39 cellular contexts compared by ENCODE assay signal in the genomic region with DNA sequence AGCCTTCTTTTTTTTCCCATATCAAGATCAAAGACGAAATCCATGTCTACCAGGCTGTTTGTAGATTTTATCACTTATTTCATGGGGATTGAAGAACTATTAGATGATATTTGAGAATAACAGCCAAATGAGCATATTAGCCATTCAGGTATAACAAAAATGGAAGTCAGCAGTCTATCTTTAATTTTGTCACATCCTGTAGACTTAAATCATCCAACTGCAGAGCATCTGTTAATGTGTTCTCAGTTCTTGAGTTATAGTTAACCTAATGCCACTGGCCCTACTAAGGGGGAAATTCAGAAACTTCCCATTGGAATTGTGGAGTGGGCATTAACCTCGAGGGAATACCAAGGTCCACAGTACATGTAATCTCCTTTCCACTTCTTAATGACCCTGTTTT.
"Had no signal": no experiment of that assay in that cellular context is flagged by ENCODE, and none has a peak within 500 bp of the region (broad histone marks: within the 10 kb centered on the region; RNA-seq: fewer than 3 reads in every experiment).

No MANE protein-coding gene starts in this region.

- H3K27me3 ChIP-seq: adrenal gland, ascending aorta, body of pancreas, brain microvascular endothelial cell, breast epithelium, cardiac muscle cell had no signal

- H3K4me3 Mint-ChIP-seq: activated naive CD4-positive, alpha-beta T cell treated with anti-CD3 and anti-CD28 coated beads for 36 hours; activated naive CD4-positive, alpha-beta T cell treated with anti-CD3 and anti-CD28 coated beads, Interleukin-2, amount 10 ng/mL, durations not matched to agents 7 days and 5 days; activated naive CD4-positive, alpha-beta T cell treated with anti-CD3 and anti-CD28 coated beads, Interleukin-2, amount 50 U/mL, for 24 hours; activated naive CD8-positive, alpha-beta T cell; activated naive CD8-positive, alpha-beta T cell treated with anti-CD3 and anti-CD28 coated beads for 36 hours; activated naive CD8-positive, alpha-beta T cell treated with anti-CD3 and anti-CD28 coated beads, Interleukin-2, amount 10 ng/mL, durations not matched to agents 7 days and 5 days; activated naive CD8-positive, alpha-beta T cell treated with anti-CD3 and anti-CD28 coated beads, Interleukin-2, amount 50 U/mL, for 24 hours; activated T-cell treated with anti-CD3 and anti-CD28 coated beads, Interleukin-2, amount 50 U/mL, for 24 hours; activated T-cell treated with anti-CD3 and anti-CD28 coated beads, Interleukin-2, amount 50 U/mL, for 4 hours; activated T-cell treated with anti-CD3 and anti-CD28 coated beads, Interleukin-2, amount 50 U/mL, for 72 hours; activated T-helper 1 cell treated with anti-CD3 and anti-CD28 coated beads, Interleukin-12 subunit alpha, Interleukin-12 subunit beta, Interleukin-2, Interleukin-4 antibody, amounts not matched to agents 30 ng/mL and 10 ng/mL and 1 ng/mL, durations not matched to agents 14 hours and 24 hours and 36 hours; activated T-helper 17 cell treated with anti-CD3 and anti-CD28 coated beads, Interleukin-2, amount 50 U/mL, for 72 hours; brain; central memory CD8-positive, alpha-beta T cell had no signal

- DNase-seq: activated effector memory CD4-positive, alpha-beta T cell treated with anti-CD3 and anti-CD28 coated beads, Interleukin-2, amount 50 U/mL, for 16 hours; activated effector memory CD4-positive, alpha-beta T cell treated with Interleukin-2 at 50 U/mL for 16 hours; activated gamma-delta T cell; activated gamma-delta T cell treated with Interleukin-2 at 50 U/mL for 16 hours; activated naive CD4-positive, alpha-beta T cell; activated naive CD4-positive, alpha-beta T cell treated with anti-CD3 and anti-CD28 coated beads for 36 hours; activated naive CD4-positive, alpha-beta T cell treated with anti-CD3 and anti-CD28 coated beads, Interleukin-2, amount 10 ng/mL, durations not matched to agents 7 days and 5 days; activated naive CD4-positive, alpha-beta T cell treated with anti-CD3 and anti-CD28 coated beads, Interleukin-2, amount 50 U/mL, for 16 hours; activated naive CD4-positive, alpha-beta T cell treated with Interleukin-2 at 50 U/mL for 16 hours; activated naive CD8-positive, alpha-beta T cell treated with anti-CD3 and anti-CD28 coated beads for 36 hours; activated naive CD8-positive, alpha-beta T cell treated with anti-CD3 and anti-CD28 coated beads, Interleukin-2, amount 10 ng/mL, durations not matched to agents 7 days and 5 days; activated naive CD8-positive, alpha-beta T cell treated with anti-CD3 and anti-CD28 coated beads, Interleukin-2, amount 50 U/mL, for 24 hours; activated T-cell treated with anti-CD3 and anti-CD28 coated beads, Interleukin-2, amount 50 U/mL, for 24 hours; activated T-cell treated with anti-CD3 and anti-CD28 coated beads, Interleukin-2, amount 50 U/mL, for 4 hours; activated T-cell treated with anti-CD3 and anti-CD28 coated beads, Interleukin-2, amount 50 U/mL, for 48 hours; activated T-cell treated with anti-CD3 and anti-CD28 coated beads, Interleukin-2, amount 50 U/mL, for 72 hours; adrenal gland; amniotic stem cell; amygdala; anterior cingulate cortex; aorta; body of pancreas; brain microvascular endothelial cell; caudate nucleus; central memory CD4-positive, alpha-beta T cell; cerebellar nuclear complex had no signal

- H3K36me3 Mint-ChIP-seq: activated naive CD4-positive, alpha-beta T cell treated with anti-CD3 and anti-CD28 coated beads, Interleukin-2, amount 10 ng/mL, durations not matched to agents 7 days and 5 days; activated naive CD4-positive, alpha-beta T cell treated with anti-CD3 and anti-CD28 coated beads, Interleukin-2, amount 50 U/mL, for 24 hours; activated naive CD4-positive, alpha-beta T cell treated with anti-CD3 and anti-CD28 coated beads, Interleukin-2, amount 50 U/mL, for 72 hours; activated naive CD8-positive, alpha-beta T cell; activated naive CD8-positive, alpha-beta T cell treated with anti-CD3 and anti-CD28 coated beads for 36 hours; activated naive CD8-positive, alpha-beta T cell treated with anti-CD3 and anti-CD28 coated beads, Interleukin-2, amount 10 ng/mL, durations not matched to agents 7 days and 5 days; brain had no signal

- H3K36me3 ChIP-seq: adrenal gland, ascending aorta, brain microvascular endothelial cell, breast epithelium, cardiac muscle cell had no signal

- H3K4me3 ChIP-seq: adrenal gland, ascending aorta, body of pancreas, breast epithelium, cardiac muscle cell had no signal

- H3K27ac ChIP-seq: adrenal gland, ascending aorta, body of pancreas, brain microvascular endothelial cell, breast epithelium, cardiac muscle cell had no signal

- FAIRE-seq: astrocyte, bronchial epithelial cell had no signal

- H3K9me3 ChIP-seq: adrenal gland, body of pancreas had no signal

- H3K4me1 ChIP-seq: adrenal gland, ascending aorta, body of pancreas, breast epithelium had no signal

- H3K4me1 Mint-ChIP-seq: activated naive CD4-positive, alpha-beta T cell treated with anti-CD3 and anti-CD28 coated beads, Interleukin-2, amount 10 ng/mL, durations not matched to agents 7 days and 5 days; activated naive CD4-positive, alpha-beta T cell treated with anti-CD3 and anti-CD28 coated beads, Interleukin-2, amount 50 U/mL, for 24 hours; activated naive CD8-positive, alpha-beta T cell treated with anti-CD3 and anti-CD28 coated beads for 36 hours; activated naive CD8-positive, alpha-beta T cell treated with anti-CD3 and anti-CD28 coated beads, Interleukin-2, amount 10 ng/mL, durations not matched to agents 7 days and 5 days; activated naive CD8-positive, alpha-beta T cell treated with anti-CD3 and anti-CD28 coated beads, Interleukin-2, amount 50 U/mL, for 24 hours; activated T-helper 17 cell treated with anti-CD3 and anti-CD28 coated beads, Interleukin-2, amount 50 U/mL, for 72 hours; brain; central memory CD8-positive, alpha-beta T cell had no signal

- ATAC-seq: activated naive CD4-positive, alpha-beta T cell treated with anti-CD3 and anti-CD28 coated beads, Interleukin-2, amount 50 U/mL, for 72 hours; activated naive CD8-positive, alpha-beta T cell treated with anti-CD3 and anti-CD28 coated beads, Interleukin-2, amount 50 U/mL, for 24 hours; activated T-cell treated with anti-CD3 and anti-CD28 coated beads, Interleukin-2, amount 50 U/mL, for 4 hours; activated T-cell treated with anti-CD3 and anti-CD28 coated beads, Interleukin-2, amount 50 U/mL, for 72 hours; activated T-helper 17 cell treated with anti-CD3 and anti-CD28 coated beads, Interleukin-2, amount 50 U/mL, for 72 hours; body of pancreas had no signal

- H3K27me3 Mint-ChIP-seq: activated naive CD4-positive, alpha-beta T cell treated with anti-CD3 and anti-CD28 coated beads, Interleukin-2, amount 10 ng/mL, durations not matched to agents 7 days and 5 days; activated naive CD4-positive, alpha-beta T cell treated with anti-CD3 and anti-CD28 coated beads, Interleukin-2, amount 50 U/mL, for 24 hours; activated naive CD8-positive, alpha-beta T cell; activated naive CD8-positive, alpha-beta T cell treated with anti-CD3 and anti-CD28 coated beads for 36 hours; activated naive CD8-positive, alpha-beta T cell treated with anti-CD3 and anti-CD28 coated beads, Interleukin-2, amount 10 ng/mL, durations not matched to agents 7 days and 5 days; activated naive CD8-positive, alpha-beta T cell treated with anti-CD3 and anti-CD28 coated beads, Interleukin-2, amount 50 U/mL, for 24 hours; activated T-cell treated with anti-CD3 and anti-CD28 coated beads, Interleukin-2, amount 50 U/mL, for 24 hours; activated T-helper 17 cell treated with anti-CD3 and anti-CD28 coated beads, Interleukin-2, amount 50 U/mL, for 72 hours; brain; central memory CD8-positive, alpha-beta T cell had no signal

- H3K27ac Mint-ChIP-seq: activated naive CD4-positive, alpha-beta T cell treated with anti-CD3 and anti-CD28 coated beads for 36 hours; activated naive CD4-positive, alpha-beta T cell treated with anti-CD3 and anti-CD28 coated beads, Interleukin-2, amount 10 ng/mL, durations not matched to agents 7 days and 5 days; activated naive CD4-positive, alpha-beta T cell treated with anti-CD3 and anti-CD28 coated beads, Interleukin-2, amount 50 U/mL, for 24 hours; activated naive CD4-positive, alpha-beta T cell treated with anti-CD3 and anti-CD28 coated beads, Interleukin-2, amount 50 U/mL, for 72 hours; activated naive CD8-positive, alpha-beta T cell; activated naive CD8-positive, alpha-beta T cell treated with anti-CD3 and anti-CD28 coated beads for 36 hours; activated naive CD8-positive, alpha-beta T cell treated with anti-CD3 and anti-CD28 coated beads, Interleukin-2, amount 10 ng/mL, durations not matched to agents 7 days and 5 days; activated naive CD8-positive, alpha-beta T cell treated with anti-CD3 and anti-CD28 coated beads, Interleukin-2, amount 50 U/mL, for 24 hours; activated T-cell treated with anti-CD3 and anti-CD28 coated beads, Interleukin-2, amount 50 U/mL, for 24 hours; activated T-cell treated with anti-CD3 and anti-CD28 coated beads, Interleukin-2, amount 50 U/mL, for 72 hours; activated T-helper 1 cell treated with anti-CD3 and anti-CD28 coated beads, Interleukin-12 subunit alpha, Interleukin-12 subunit beta, Interleukin-2, Interleukin-4 antibody, amounts not matched to agents 30 ng/mL and 10 ng/mL and 1 ng/mL, durations not matched to agents 14 hours and 24 hours and 36 hours; activated T-helper 17 cell treated with anti-CD3 and anti-CD28 coated beads, Interleukin-2, amount 50 U/mL, for 72 hours; activated T-helper 2 cell treated with anti-CD3 and anti-CD28 coated beads, Interferon-gamma antibody, Interleukin-2, Interleukin-4, amounts not matched to agents 10 μg/mL and 5 μg/mL and 100 μg/mL, durations not matched to agents 14 hours and 24 hours and 36 hours; brain had no signal
